In the genomic region with DNA sequence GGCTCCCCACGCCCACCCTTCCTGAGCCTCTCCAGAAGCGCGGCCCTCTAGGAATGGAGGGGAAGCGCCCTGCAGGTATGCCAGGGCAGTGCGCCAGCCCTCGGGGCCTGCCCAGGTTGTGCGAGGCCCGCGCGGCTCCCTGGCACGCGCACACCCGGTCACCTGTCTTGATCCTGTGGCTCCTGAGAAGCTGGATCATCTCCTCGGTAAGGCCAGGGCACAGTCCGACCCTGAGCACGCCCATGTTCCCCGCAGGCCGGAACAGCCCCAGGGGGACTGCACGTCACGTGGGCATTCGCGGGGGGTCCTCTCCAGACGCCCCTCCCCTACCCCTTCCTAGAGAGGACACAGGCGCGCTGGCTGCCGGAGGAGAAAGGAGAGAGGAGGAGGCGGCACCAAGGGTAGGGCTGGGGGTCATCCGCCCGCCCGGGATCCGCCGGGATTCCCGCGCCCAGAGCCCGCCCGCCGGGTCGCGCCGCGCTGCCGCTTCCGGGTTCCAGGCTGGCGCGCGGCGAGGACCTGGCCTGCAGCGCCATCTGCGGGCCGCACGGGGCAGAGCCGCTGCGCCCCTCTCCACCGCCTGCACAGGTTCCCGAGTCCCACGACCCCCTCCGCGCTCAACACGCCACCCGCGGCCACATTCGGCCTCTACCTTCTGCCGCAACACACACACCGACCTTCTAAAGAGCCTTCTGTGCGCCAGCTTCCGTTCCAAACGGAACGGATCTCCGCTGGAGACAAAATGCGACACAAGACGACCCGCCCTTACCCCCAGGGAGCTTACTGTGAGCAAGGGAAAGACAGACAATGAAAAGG, we compare ENCODE assay signal across 8 cellular contexts. TPM values are rescaled to one million over a fixed set of nuclear protein-coding genes. Genes with fewer than 3 reads are reported as not detected.
DNase-seq lines count a peak whose midpoint lies in the region; ATAC-seq, FAIRE-seq and TF ChIP-seq lines count a peak whose summit lies in the region.

A gene (minus strand): TSS at position 491 of the 816 bp plus-strand sequence. CDS start 247 bp downstream, at position 244.

- no peak for FAIRE-seq in astrocyte (lab: Jason Lieb, UNC)

- DNase-seq in NCI-H1694 treated with DMSO at 0.1 percent for 48 hours (lab: John Stamatoyannopoulos, UW), result peak; percentile 70
- peak; percentile 77 for DNase-seq in T-helper 2 cell treated with Interferon-gamma antibody and Interleukin-4, amounts not matched to agents 5 μg/mL and 100 μg/mL, for 36 hours (ENCODE audit: low spot score)
- DNase-seq in astrocyte (ENCODE audit: low read depth), result peak; percentile 32
- DNase-seq in hepatic stellate cell (ENCODE audit: low spot score), result peak; percentile 87
- DNase-seq in aorta, result peak; percentile 80 to 92

- H4K20me1 ChIP-seq in astrocyte (ENCODE audit: insufficient read depth, low read length), result no peaks in the 10 kb centered on the region

- peaks cover 24% of the 10 kb centered on the region for H3K4me1 ChIP-seq in astrocyte (ENCODE audit: insufficient read depth, low read length)
- no peaks in the 10 kb centered on the region for H3K4me1 ChIP-seq in rectal smooth muscle tissue (ENCODE audit: control insufficient read depth, insufficient read depth, low read length)
- no peaks in the 10 kb centered on the region for H3K4me1 ChIP-seq in aorta (ENCODE audit: control insufficient read depth in 1 of 2, insufficient read depth in 2 of 2, low read length in 2 of 2)

- peaks cover 22% of the 10 kb centered on the region for H3K4me1 Mint-ChIP-seq in T-helper 2 cell treated with Interferon-gamma antibody and Interleukin-4, amounts not matched to agents 5 μg/mL and 100 μg/mL, for 36 hours (ENCODE audit: low read depth)
- peaks cover 19% of the 10 kb centered on the region for H3K4me1 Mint-ChIP-seq in astrocyte (ENCODE audit: low read depth, unreplicated experiment)

- peaks cover 28% of the 10 kb centered on the region for H3K79me2 ChIP-seq in astrocyte (ENCODE audit: insufficient read depth, low read length)

- H3K9me3 ChIP-seq in astrocyte (ENCODE audit: insufficient read depth, low read depth, low read length) (no peaks in the 10 kb centered on the region), aorta (ENCODE audit: control insufficient read depth, low read length) (no peaks in the 10 kb centered on the region)

- H3K27me3 Mint-ChIP-seq in T-helper 2 cell treated with Interferon-gamma antibody and Interleukin-4, amounts not matched to agents 5 μg/mL and 100 μg/mL, for 36 hours (ENCODE audit: low read depth), result no peaks in the 10 kb centered on the region
- H3K27me3 Mint-ChIP-seq in astrocyte (ENCODE audit: low read depth, unreplicated experiment), result peaks cover 18% of the 10 kb centered on the region

- intact Hi-C loops in aorta (cut with DNase I), result loop anchor here (2.0 to 5.0 kb wide), 4 partner anchors 159 to 699 kb away; a partner anchor contains a TSS

- peaks cover 16% of the 10 kb centered on the region for H3K36me3 Mint-ChIP-seq in T-helper 2 cell treated with Interferon-gamma antibody and Interleukin-4, amounts not matched to agents 5 μg/mL and 100 μg/mL, for 36 hours (ENCODE audit: low read depth)
- H3K36me3 Mint-ChIP-seq in astrocyte (ENCODE audit: low read depth, unreplicated experiment), result peaks cover 4% of the 10 kb centered on the region

- TF ChIP-seq CTCF in GM12875 (IDR thresholded peaks at IDR 0.05; ENCODE audit: borderline replicate concordance, insufficient read depth, low read depth, low read length) (peak; percentile 94), astrocyte (IDR thresholded peaks at IDR 0.05; ENCODE audit: insufficient read depth, low read depth, low read length) (peak; percentile 62)

- peak within 1 kb of the TSS; percentile 87 for H2AFZ ChIP-seq in astrocyte (ENCODE audit: low read depth, low read length)

- H3K27ac ChIP-seq in astrocyte (ENCODE audit: low read depth, low read length) (peak within 1 kb of the TSS; percentile 38), rectal smooth muscle tissue (ENCODE audit: low read depth, low read length) (peak within 1 kb of the TSS; percentile 67), aorta (ENCODE audit: low read depth in 1 of 2, low read length in 2 of 2) (no peak within 1 kb of the TSS)

- H3K27me3 ChIP-seq in astrocyte (ENCODE audit: insufficient read depth, low read length), result no peaks in the 10 kb centered on the region
- no peaks in the 10 kb centered on the region for H3K27me3 ChIP-seq in rectal smooth muscle tissue (ENCODE audit: control insufficient read depth, insufficient read depth, low read length)
- H3K27me3 ChIP-seq in aorta (ENCODE audit: control insufficient read depth in 1 of 2, insufficient read depth in 2 of 2, low read length in 1 of 2), result no peaks in the 10 kb centered on the region

- H3K9ac ChIP-seq in astrocyte (ENCODE audit: low read length) (peak within 1 kb of the TSS; percentile 85), rectal smooth muscle tissue (ENCODE audit: low read length) (peak within 1 kb of the TSS; percentile 49)

- 0% methylated on average over 63 to 72 of the region's 72 CpGs for WGBS in aorta, 2 donors

- H3K4me3 ChIP-seq in GM12875 (ENCODE audit: low read depth, low read length), result peak within 1 kb of the TSS; percentile 87
- H3K4me3 ChIP-seq in astrocyte (ENCODE audit: insufficient read depth, low read depth, low read length), result peak within 1 kb of the TSS; percentile 69
- H3K4me3 ChIP-seq in rectal smooth muscle tissue (ENCODE audit: low read length), result peak within 1 kb of the TSS; percentile 79
- H3K4me3 ChIP-seq in aorta (ENCODE audit: low read length in 2 of 2), result peak within 1 kb of the TSS; percentile 64 to 75

- H3K27ac Mint-ChIP-seq in T-helper 2 cell treated with Interferon-gamma antibody and Interleukin-4, amounts not matched to agents 5 μg/mL and 100 μg/mL, for 36 hours, result peak within 1 kb of the TSS; percentile 93
- H3K27ac Mint-ChIP-seq in astrocyte (ENCODE audit: unreplicated experiment), result peak within 1 kb of the TSS; percentile 88

- H3K9me3 Mint-ChIP-seq in T-helper 2 cell treated with Interferon-gamma antibody and Interleukin-4, amounts not matched to agents 5 μg/mL and 100 μg/mL, for 36 hours, result no peaks in the 10 kb centered on the region
- no peaks in the 10 kb centered on the region for H3K9me3 Mint-ChIP-seq in astrocyte (ENCODE audit: unreplicated experiment)

- peak; percentile 71 for ATAC-seq in HG02870 (IDR thresholded peaks at IDR 0.05; ENCODE audit: unreplicated experiment)
- peak; percentile 95 for ATAC-seq in aorta (ENCODE audit: low FRiP score)

- peak within 1 kb of the TSS; percentile 98 for H3K4me3 Mint-ChIP-seq in T-helper 2 cell treated with Interferon-gamma antibody and Interleukin-4, amounts not matched to agents 5 μg/mL and 100 μg/mL, for 36 hours
- H3K4me3 Mint-ChIP-seq in astrocyte (ENCODE audit: unreplicated experiment), result peak within 1 kb of the TSS; percentile 93

- H3K4me2 ChIP-seq in astrocyte (ENCODE audit: low read length), result peak within 1 kb of the TSS; percentile 97

- H3K36me3 ChIP-seq in astrocyte (ENCODE audit: insufficient read depth, low read length), result no peaks in the 10 kb centered on the region
- H3K36me3 ChIP-seq in rectal smooth muscle tissue (ENCODE audit: control insufficient read depth, insufficient read depth, low read length), result no peaks in the 10 kb centered on the region
- no peaks in the 10 kb centered on the region for H3K36me3 ChIP-seq in aorta (ENCODE audit: control insufficient read depth in 1 of 2, insufficient read depth in 2 of 2, low read length in 1 of 2)

RNA-seq across cellular contexts. Expression of the gene that starts here (rescaled TPM):
- total RNA-seq in astrocyte (12.4 and 14.0 TPM in 2 replicates), aorta (10 to 100 TPM; 14.8 to 17.3 TPM)
- 10 to 100 TPM in 1 of 2 donors, 1 to 10 TPM in 1; 3.6 to 10.2 TPM for polyA plus RNA-seq in aorta

Comparison
In these comparisons a context has a peak if more than half of its experiments do, and no peak if none do; other contexts are left out.
1. DNase-seq: peak in every context shown above with its lines; median percentile 87 in hepatic stellate cell; 86 in aorta; 77 in T-helper 2 cell treated with Interferon-gamma antibody and Interleukin-4, amounts not matched to agents 5 μg/mL and 100 μg/mL, for 36 hours; 70 in NCI-H1694 treated with DMSO at 0.1 percent for 48 hours; 32 in astrocyte.
2. H3K27ac ChIP-seq: peak in astrocyte (single experiment) and rectal smooth muscle tissue (single experiment); none in aorta (0 of 2).
3. Peak in every context shown above with its lines, with median percentiles within 50 percentile points of each other: H3K4me3 ChIP-seq.